11 cellular contexts compared by ENCODE assay signal in genomic region chr16:13909872-13910303, GRCh38. TPM values are rescaled to one million over a fixed set of nuclear protein-coding genes. Genes with fewer than 3 reads are reported as not detected.
A peak's percentile ranks its signal among the peaks of the same experiment; 100 is the strongest.
DNase-seq lines count a peak whose midpoint lies in the region; ATAC-seq and TF ChIP-seq lines count a peak whose summit lies in the region.
"Had no signal": no experiment of that assay in that cellular context is flagged by ENCODE, and none has a peak within 500 bp of the region (broad histone marks: within the 10 kb centered on the region; RNA-seq: fewer than 3 reads in every experiment).

No MANE protein-coding gene starts in this region.

- H3K27me3 Mint-ChIP-seq in Calu3 (ENCODE audit: unreplicated experiment) (peaks cover 28% of the 10 kb centered on the region), progenitor cell of endocrine pancreas (peaks cover 3% of the 10 kb centered on the region)

- CTCF ChIA-PET in Calu3 (lab: Charles Lee), result interaction anchor here (1.6 kb wide), 1 partner anchor 10 kb away, joined by 3 read pairs; the partner anchor contains the start of gene ERCC4

- peaks cover 8% of the 10 kb centered on the region for H3K9me3 Mint-ChIP-seq in Calu3 (ENCODE audit: low read depth, unreplicated experiment)
- peaks cover 21% of the 10 kb centered on the region for H3K9me3 Mint-ChIP-seq in progenitor cell of endocrine pancreas (ENCODE audit: low read depth)

- peak; percentile 84 for ATAC-seq in SK-N-SH treated with all-trans-retinoic acid at 6 μM for 48 hours

- intact Hi-C loops in Calu3 (cut with micrococcal nuclease; ENCODE audit: unreplicated experiment), result loop anchor here (2.0 kb wide), 1 partner anchor 45 kb away; no protein-coding TSS in a partner anchor

- no peak overlapping the region for H3K4me3 Mint-ChIP-seq in Calu3 (ENCODE audit: low read depth, unreplicated experiment)
- no peak overlapping the region for H3K4me3 Mint-ChIP-seq in progenitor cell of endocrine pancreas (ENCODE audit: low read depth)

- no peak for TF ChIP-seq CTCF in Calu3 (IDR thresholded peaks at IDR 0.05; ENCODE audit: unreplicated experiment)
- no peak for TF ChIP-seq CTCF in progenitor cell of endocrine pancreas (IDR thresholded peaks at IDR 0.05; ENCODE audit: unreplicated experiment)

- no TSS peak for BruUV-seq in Calu3 (replicated peaks; lab: Mats Ljungman, UMichigan)

- H3K27ac Mint-ChIP-seq in Calu3 (ENCODE audit: unreplicated experiment) (no peak overlapping the region), progenitor cell of endocrine pancreas (peak overlapping the region; percentile 50)

- DNase-seq in Calu3 (peak; percentile 38), globus pallidus (ENCODE audit: low spot score) (peak; percentile 64), progenitor cell of endocrine pancreas (ENCODE audit: low spot score, unreplicated experiment) (no peak), iPS-NIHi7 (ENCODE audit: extremely low spot score) (no peak), cerebellar nuclear complex (lab: John Stamatoyannopoulos, UW) (no peak)
- no peak for DNase-seq in activated CD4-positive, CD25-positive, alpha-beta regulatory T cell (lab: John Stamatoyannopoulos, UW)
- DNase-seq in activated CD4-positive, alpha-beta T cell treated with anti-CD3 and anti-CD28 coated beads for 4 hours, result no peak
- DNase-seq: DMS153; islet precursor cell; stimulated activated CD4-positive, alpha-beta T cell treated with anti-CD3 and anti-CD28 coated beads, Interleukin-4, amount 100 ng/mL, for 1 hour had no signal

- H3K4me1 Mint-ChIP-seq in Calu3 (ENCODE audit: low read depth, unreplicated experiment) (no peaks in the 10 kb centered on the region), progenitor cell of endocrine pancreas (ENCODE audit: low read depth) (peaks cover 5% of the 10 kb centered on the region)

- H3K36me3 Mint-ChIP-seq in Calu3 (ENCODE audit: insufficient read depth, unreplicated experiment), result no peaks in the 10 kb centered on the region
- H3K36me3 Mint-ChIP-seq in progenitor cell of endocrine pancreas (ENCODE audit: insufficient read depth), result no peaks in the 10 kb centered on the region

TF ChIP-seq in SK-N-SH treated with all-trans-retinoic acid at 6 μM for 48 hours, 23 proteins besides CTCF, POLR2A, EP300 and RAD21:
- TF ChIP-seq ZFP30 (CRISPR knock-in tag; IDR thresholded peaks at IDR 0.05) (no peak), ZC3H10 (CRISPR knock-in tag; IDR thresholded peaks at IDR 0.05) (no peak), CSRNP3 (CRISPR knock-in tag; IDR thresholded peaks at IDR 0.05) (no peak), SNAI2 (CRISPR knock-in tag; IDR thresholded peaks at IDR 0.05) (no peak), TSHZ2 (CRISPR knock-in tag; IDR thresholded peaks at IDR 0.05) (no peak), ZNF8 (CRISPR knock-in tag; IDR thresholded peaks at IDR 0.05) (no peak), ARNTL (CRISPR knock-in tag; IDR thresholded peaks at IDR 0.05; ENCODE audit: borderline replicate concordance, low read depth) (no peak), TCF4 (CRISPR knock-in tag; IDR thresholded peaks at IDR 0.05; ENCODE audit: borderline replicate concordance) (no peak), CSDC2 (CRISPR knock-in tag; IDR thresholded peaks at IDR 0.05) (no peak), ZNF70 (CRISPR knock-in tag; IDR thresholded peaks at IDR 0.05) (no peak), PPARA (CRISPR knock-in tag; IDR thresholded peaks at IDR 0.05; ENCODE audit: borderline replicate concordance) (no peak), ISL1 (CRISPR knock-in tag; IDR thresholded peaks at IDR 0.05) (no peak), TOX (CRISPR knock-in tag; IDR thresholded peaks at IDR 0.05; ENCODE audit: borderline replicate concordance) (no peak), POU6F1 (CRISPR knock-in tag; IDR thresholded peaks at IDR 0.05; ENCODE audit: borderline replicate concordance, low read depth) (no peak), CREB5 (CRISPR knock-in tag; IDR thresholded peaks at IDR 0.05; ENCODE audit: low read depth) (no peak), RARB (CRISPR knock-in tag; IDR thresholded peaks at IDR 0.05) (no peak), ZFP3 (CRISPR knock-in tag; IDR thresholded peaks at IDR 0.05) (no peak), PATZ1 (CRISPR knock-in tag; IDR thresholded peaks at IDR 0.05; ENCODE audit: borderline replicate concordance) (no peak), ESRRG (CRISPR knock-in tag; IDR thresholded peaks at IDR 0.05) (no peak), OSR1 (CRISPR knock-in tag; IDR thresholded peaks at IDR 0.05) (no peak)

RNA-seq across cellular contexts. Expression of gene ERCC4, which starts 10.1 kb away (rescaled TPM):
- total RNA-seq in Calu3 (2022), result 19.7 and 21.1 TPM in 2 replicates
- 13.6 and 19.3 TPM in 2 replicates for total RNA-seq in progenitor cell of endocrine pancreas

Comparison
In these comparisons a context has a peak if more than half of its experiments do, and no peak if none do; other contexts are left out.
1. DNase-seq: peak in Calu3 (single experiment) and globus pallidus (single experiment); none in progenitor cell of endocrine pancreas (single experiment), iPS-NIHi7 (single experiment), activated CD4-positive, CD25-positive, alpha-beta regulatory T cell (0 of 4), cerebellar nuclear complex (0 of 2) and activated CD4-positive, alpha-beta T cell treated with anti-CD3 and anti-CD28 coated beads for 4 hours (0 of 2).